18 cellular contexts compared by ENCODE assay signal in genomic region chr2:37361416-37361815, GRCh38.
"Had no signal": no experiment of that assay in that cellular context is flagged by ENCODE, and none has a peak within 500 bp of the region (broad histone marks: within the 10 kb centered on the region; RNA-seq: fewer than 3 reads in every experiment).

No MANE protein-coding gene starts in this region.

- ATAC-seq: activated naive CD8-positive, alpha-beta T cell treated with anti-CD3 and anti-CD28 coated beads, Interleukin-2, amount 50 U/mL, for 24 hours; naive thymus-derived CD8-positive, alpha-beta T cell; right cardiac atrium had no signal

- H3K9me3 Mint-ChIP-seq: activated naive CD4-positive, alpha-beta T cell treated with anti-CD3 and anti-CD28 coated beads for 36 hours; activated naive CD8-positive, alpha-beta T cell treated with anti-CD3 and anti-CD28 coated beads, Interleukin-2, amount 50 U/mL, for 24 hours; naive thymus-derived CD8-positive, alpha-beta T cell had no signal

- H3K4me3 Mint-ChIP-seq: activated naive CD4-positive, alpha-beta T cell treated with anti-CD3 and anti-CD28 coated beads for 36 hours; activated naive CD8-positive, alpha-beta T cell treated with anti-CD3 and anti-CD28 coated beads, Interleukin-2, amount 50 U/mL, for 24 hours; naive thymus-derived CD8-positive, alpha-beta T cell had no signal

- H3K9me3 ChIP-seq: ascending aorta, tibial nerve, vagina had no signal

- H3K4me1 Mint-ChIP-seq: activated naive CD8-positive, alpha-beta T cell treated with anti-CD3 and anti-CD28 coated beads, Interleukin-2, amount 50 U/mL, for 24 hours had no signal

- H3K27ac ChIP-seq: ascending aorta, tibial nerve, vagina had no signal

- H3K36me3 Mint-ChIP-seq: naive thymus-derived CD8-positive, alpha-beta T cell had no signal

- H3K27ac Mint-ChIP-seq: activated naive CD4-positive, alpha-beta T cell treated with anti-CD3 and anti-CD28 coated beads for 36 hours; activated naive CD8-positive, alpha-beta T cell treated with anti-CD3 and anti-CD28 coated beads, Interleukin-2, amount 50 U/mL, for 24 hours; naive thymus-derived CD8-positive, alpha-beta T cell had no signal

- H3K4me3 ChIP-seq: ascending aorta, skin epidermis, tibial nerve, vagina had no signal

- H3K36me3 ChIP-seq: ascending aorta, tibial nerve, vagina had no signal

- H3K4me1 ChIP-seq: ascending aorta, tibial nerve, vagina had no signal

- H3K27me3 ChIP-seq: ascending aorta, tibial nerve, vagina had no signal

- DNase-seq: activated CD4-positive, alpha-beta T cell treated with anti-CD3 and anti-CD28 coated beads for 1 hour; activated CD4-positive, alpha-beta T cell treated with anti-CD3 and anti-CD28 coated beads, Interleukin-2, amount 50 U/mL, for 4 hours; activated naive CD4-positive, alpha-beta T cell treated with anti-CD3 and anti-CD28 coated beads for 36 hours; activated naive CD8-positive, alpha-beta T cell treated with anti-CD3 and anti-CD28 coated beads, Interleukin-2, amount 50 U/mL, for 24 hours; activated T-cell treated with anti-CD3 and anti-CD28 coated beads for 4 hours; foreskin fibroblast; head of caudate nucleus; naive thymus-derived CD8-positive, alpha-beta T cell; nucleus accumbens; right cardiac atrium; stimulated activated CD4-positive, alpha-beta T cell treated with anti-CD3 and anti-CD28 coated beads, Interleukin-15, amount 100 ng/mL, for 24 hours; stimulated activated CD4-positive, alpha-beta T cell treated with anti-CD3 and anti-CD28 coated beads, Interleukin-4, amount 100 ng/mL, for 1 hour; stimulated activated naive CD4-positive, alpha-beta T cell; T-helper 9 cell had no signal
